Comparison of ENCODE assay signal across 26 cellular contexts in the genomic region with DNA sequence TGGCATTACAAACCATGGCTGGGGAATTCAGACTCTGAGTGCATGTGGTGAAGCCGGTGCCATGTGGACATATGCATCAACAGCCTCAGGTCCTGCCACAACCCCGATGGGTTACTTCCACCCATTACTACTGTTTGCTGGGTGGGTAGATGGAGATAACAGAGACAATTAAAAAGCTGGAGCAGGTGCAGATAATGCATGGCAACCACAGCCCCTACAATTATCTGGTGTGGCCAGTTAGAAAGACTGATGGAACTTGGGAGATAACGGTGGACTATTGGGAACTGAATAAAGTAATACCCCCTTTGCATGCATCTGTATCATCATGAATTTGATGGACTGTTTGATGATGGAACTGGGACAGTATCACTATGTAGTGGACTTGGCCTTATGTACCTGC. TPM values are rescaled to one million over a fixed set of nuclear protein-coding genes. Genes with fewer than 3 reads are reported as not detected.
A peak's percentile ranks its signal among the peaks of the same experiment; 100 is the strongest.
DNase-seq lines count a peak whose midpoint lies in the region; ATAC-seq, FAIRE-seq and TF ChIP-seq lines count a peak whose summit lies in the region.
"Had no signal": no experiment of that assay in that cellular context is flagged by ENCODE, and none has a peak within 500 bp of the region (broad histone marks: within the 10 kb centered on the region; RNA-seq: fewer than 3 reads in every experiment).

No MANE protein-coding gene starts in this region.

- TF ChIP-seq RAD21 in K562 (CRISPR knock-in tag; conservative IDR thresholded peaks at IDR 0.05 in 1 of 2, IDR thresholded peaks at IDR 0.05 in 1 of 2): no peak

- H3K4me3 ChIP-seq in Karpas-422 (ENCODE audit: low read length): no peak overlapping the region
- H3K4me3 ChIP-seq in LNCaP clone FGC (ENCODE audit: low read depth, low read length): 0 out of 2 replicates have a peak overlapping the region, but pooled peaks have one; percentile 3
- no peak overlapping the region for H3K4me3 ChIP-seq in K562
- H3K4me3 ChIP-seq: BLaER1 treated with 17β-estradiol and CSF1 and Interleukin-3, amounts not matched to agents 10 nM and 100 nM; HAP-1 had no signal

- no peaks in the 10 kb centered on the region for H3K36me3 ChIP-seq in Karpas-422 (ENCODE audit: insufficient read depth, low read length)
- no peaks in the 10 kb centered on the region for H3K36me3 ChIP-seq in K562 (ENCODE audit: control insufficient read depth, insufficient read depth, low read length)
- H3K36me3 ChIP-seq: BE2C, HAP-1 had no signal

- POLR2A ChIA-PET in K562 (lab: Yijun Ruan, JAX): no interaction called here

- no TSS peak for BruUV-seq in K562 (replicated peaks; lab: Mats Ljungman, UMichigan)

- in situ Hi-C loops in K562 (cut with MboI): no loop called here

- TF ChIP-seq CTCF in LNCaP clone FGC (IDR thresholded peaks at IDR 0.05; ENCODE audit: control insufficient read depth, extremely low read depth, insufficient read depth) (no peak), K562 (IDR thresholded peaks at IDR 0.05 in 2 of 3, conservative IDR thresholded peaks at IDR 0.05 in 1 of 3; ENCODE audit: insufficient read depth in 2 of 3, low read depth in 1 of 3, low read length in 3 of 3) (no peak)

- no peaks in the 10 kb centered on the region for H4K20me1 ChIP-seq in Karpas-422 (ENCODE audit: insufficient read depth, low read depth, low read length)
- no peaks in the 10 kb centered on the region for H4K20me1 ChIP-seq in K562 (replicated peaks; ENCODE audit: control insufficient read depth, insufficient read depth, low read length)
- H4K20me1 ChIP-seq: BLaER1 treated with 17β-estradiol and CSF1 and Interleukin-3, amounts not matched to agents 10 nM and 100 nM had no signal

- H3K4me1 ChIP-seq in Karpas-422 (ENCODE audit: low read length): peaks cover 11% of the 10 kb centered on the region
- peaks cover 10 to 38% of the 10 kb centered on the region in 2 experiments; a peak in 4 of 5 replicates for H3K4me1 ChIP-seq in K562 (replicated peaks in 1 of 2; ENCODE audit: control insufficient read depth in 2 of 2, insufficient read depth in 2 of 2, low read length in 2 of 2)
- H3K4me1 ChIP-seq: HAP-1 had no signal

- TF ChIP-seq EP300 in K562 (IDR thresholded peaks at IDR 0.05; ENCODE audit: low read length): peak; percentile 20; the same call in 1 of the 2 replicates

- H3K27ac ChIP-seq in Karpas-422 (ENCODE audit: low read length) (no peak overlapping the region), K562 (ENCODE audit: extremely low read depth, low read depth, low read length) (no peak overlapping the region)
- H3K27ac ChIP-seq: BLaER1 treated with 17β-estradiol and CSF1 and Interleukin-3, amounts not matched to agents 10 nM and 100 nM had no signal

- no peaks in the 10 kb centered on the region for H3K79me2 ChIP-seq in Karpas-422 (ENCODE audit: low read length)
- H3K79me2 ChIP-seq in K562 (ENCODE audit: control insufficient read depth, insufficient read depth, low read length): no peaks in the 10 kb centered on the region

- H3K9me1 ChIP-seq in K562 (ENCODE audit: control insufficient read depth, insufficient read depth, low read length): no peaks in the 10 kb centered on the region

- H3K4me2 ChIP-seq in Karpas-422 (ENCODE audit: low read depth, low read length, poor library complexity, severe bottlenecking) (no peak overlapping the region), K562 (ENCODE audit: insufficient read depth, low read length) (no peak overlapping the region)
- H3K4me2 ChIP-seq: BLaER1 treated with 17β-estradiol and CSF1 and Interleukin-3, amounts not matched to agents 10 nM and 100 nM had no signal

- H3K9ac ChIP-seq in Karpas-422 (ENCODE audit: low read length): no peak overlapping the region
- no peak overlapping the region for H3K9ac ChIP-seq in K562 (ENCODE audit: insufficient read depth in 1 of 2, low read depth in 2 of 2, low read length in 2 of 2)
- H3K9ac ChIP-seq: BLaER1 treated with 17β-estradiol and CSF1 and Interleukin-3, amounts not matched to agents 10 nM and 100 nM had no signal

- peaks cover 3% of the 10 kb centered on the region; the same call in 1 of the 2 replicates for H3K9me3 ChIP-seq in Karpas-422 (ENCODE audit: low read length)
- H3K9me3 ChIP-seq in K562 (replicated peaks; ENCODE audit: control insufficient read depth, insufficient read depth, low read depth, low read length): peaks cover 48% of the 10 kb centered on the region
- H3K9me3 ChIP-seq: BE2C had no signal

- H2AFZ ChIP-seq in Karpas-422 (ENCODE audit: low read length) (no peak overlapping the region), K562 (ENCODE audit: low read depth, low read length) (no peak overlapping the region)

- no peaks in the 10 kb centered on the region; the same call in 1 of the 2 replicates for H3K27me3 ChIP-seq in Karpas-422 (ENCODE audit: low read length)
- no peaks in the 10 kb centered on the region for H3K27me3 ChIP-seq in K562 (ENCODE audit: control insufficient read depth in 2 of 2, insufficient read depth in 2 of 2, low read length in 2 of 2)
- H3K27me3 ChIP-seq: BE2C; BLaER1 treated with 17β-estradiol and CSF1 and Interleukin-3, amounts not matched to agents 10 nM and 100 nM had no signal

- CTCF ChIA-PET in K562 (lab: Yijun Ruan, JAX; ENCODE audit: low intra/inter-chr PET ratio): no interaction called here

- no peak for FAIRE-seq in K562 (lab: Jason Lieb, UNC)
- FAIRE-seq: A204.1, GM12891, GM18507, H54 had no signal

- ATAC-seq in K562 (no peak), GM18868 (IDR thresholded peaks at IDR 0.05; ENCODE audit: unreplicated experiment) (no peak), HG02759 (IDR thresholded peaks at IDR 0.05; ENCODE audit: unreplicated experiment) (no peak)

- WGBS in K562 (ENCODE audit: insufficient coverage, low coverage, missing lambda C conversion rate): 47% methylated on average over 3 of the region's 3 CpGs

- intact Hi-C loops in K562 (cut with micrococcal nuclease): no loop called here

- no peak for TF ChIP-seq POLR2A in K562 (conservative IDR thresholded peaks at IDR 0.05)

- H3K9me2 ChIP-seq in Karpas-422 (replicated peaks; ENCODE audit: insufficient read depth, low read length): no peaks in the 10 kb centered on the region

- DNase-seq in Karpas-422 (peak; percentile 12), LNCaP clone FGC (ENCODE audit: low read depth) (no peak), NCI-H146 treated with DMSO at 0.1 percent for 48 hours (lab: John Stamatoyannopoulos, UW; ENCODE audit: unreplicated experiment) (peak; percentile 62), K562 (ENCODE audit: extremely low read depth in 1 of 4, low spot score in 3 of 4) (no peak), A172 (ENCODE audit: low spot score) (no peak)
- DNase-seq: BE2C; Calu3; CD4-positive, alpha-beta T cell; CD8-positive, alpha-beta memory T cell; DMS53; DMS79 treated with DMSO at 0.1 percent for 48 hours; GF-D8; GOT3; HFFc6 had no signal

TF ChIP-seq in K562, 482 proteins besides CTCF, POLR2A, EP300 and RAD21 (continues in another document):
- peak; percentile 65 for TF ChIP-seq CBFA2T2 (conservative IDR thresholded peaks at IDR 0.05)
- TF ChIP-seq CBX5 (IDR thresholded peaks at IDR 0.05; ENCODE audit: borderline replicate concordance, low read depth): 0 out of 2 replicates have a peak, but pooled peaks have one; percentile 25

RNA-seq across cellular contexts. Expression of a gene that starts 21.6 kb away (rescaled TPM):
- total RNA-seq in Karpas-422 (2014; rRNA removed; shearing (Covaris generic); ENCODE audit: low replicate concordance): not detected in 2 replicates
- total RNA-seq in K562 (2011; cell fraction: chromatin; rRNA removed; ENCODE audit: low replicate concordance): 66.8 and 209 TPM in 2 replicates
- total RNA-seq in K562 (2011; cell fraction: nucleolus; rRNA removed): 115 and 150 TPM in 2 replicates
- 67.9 and 80.6 TPM in 2 replicates for total RNA-seq in K562 (2011; cell fraction: nucleoplasm; rRNA removed)
- total RNA-seq in K562 (2014; rRNA removed) (15.9 and 23.8 TPM in 2 replicates), K562 (2014; rRNA removed; fragmentation: Illumina TruSeq; extraction: Trizol) (4.3 and 6.3 TPM in 2 replicates), K562 (2015; rRNA removed; fragmentation: Illumina TruSeq; extraction: Trizol) (15.3 and 15.4 TPM in 2 replicates), K562 (2021) (30.4 and 31.7 TPM in 2 replicates)
- polyA plus RNA-seq in K562 (2011; rRNA removed) (37.4 and 45.4 TPM in 2 replicates), K562 (2014; fragmentation: Illumina TruSeq; extraction: Trizol) (20.3 and 24.1 TPM in 2 replicates), K562 (2014; fragmentation: Nextera tagmentation; extraction: Ambion mirVana) (under 1 TPM; 0.04 to 0.27 TPM), K562 (2014; rRNA removed) (32.7 and 35.9 TPM in 2 replicates)
- 27.2 and 39.3 TPM in 2 replicates for polyA plus RNA-seq in K562 (2011; cell fraction: cytosol; rRNA removed)
- 187 and 443 TPM in 2 replicates for polyA plus RNA-seq in K562 (2011; cell fraction: nucleus; rRNA removed)
- polyA plus RNA-seq in K562 (2012): 30.9 and 86.2 TPM in 2 replicates
- polyA minus RNA-seq in K562 (2011; rRNA and poly(A)+ RNA removed): 8.4 and 15.8 TPM in 2 replicates
- 15.8 and 16.4 TPM in 2 replicates for polyA minus RNA-seq in K562 (2011; cell fraction: cytosol; rRNA and poly(A)+ RNA removed)
- polyA minus RNA-seq in K562 (2011; cell fraction: nucleus; rRNA and poly(A)+ RNA removed): 55.8 and 81.5 TPM in 2 replicates
- 0.31 TPM in 1 of 2 replicates, not detected in the other for total RNA-seq in A172 (2014; rRNA removed; shearing (Covaris generic))
- total RNA-seq: CD4-positive, alpha-beta T cell; CD8-positive, alpha-beta memory T cell had no signal
- polyA plus RNA-seq: CD14-positive monocyte had no signal

RNA-seq across cellular contexts. Expression of a gene that starts 48.2 kb away (rescaled TPM):
- 0.26 and 1.5 TPM in 2 replicates for total RNA-seq in Karpas-422 (2014; rRNA removed; shearing (Covaris generic); ENCODE audit: low replicate concordance)
- 4.3 and 18.7 TPM in 2 replicates for total RNA-seq in K562 (2011; cell fraction: chromatin; rRNA removed; ENCODE audit: low replicate concordance)
- 12.1 and 22.3 TPM in 2 replicates for total RNA-seq in K562 (2011; cell fraction: nucleolus; rRNA removed)
- 11.3 and 24.4 TPM in 2 replicates for total RNA-seq in K562 (2011; cell fraction: nucleoplasm; rRNA removed)
- total RNA-seq in K562 (2014; rRNA removed): 4.9 and 5.3 TPM in 2 replicates
- 4.3 and 5.4 TPM in 2 replicates for total RNA-seq in K562 (2014; rRNA removed; fragmentation: Illumina TruSeq; extraction: Trizol)
- 6.4 and 7.9 TPM in 2 replicates for total RNA-seq in K562 (2015; rRNA removed; fragmentation: Illumina TruSeq; extraction: Trizol)
- total RNA-seq in K562 (2021): 8.6 and 9.0 TPM in 2 replicates
- 0.84 and 4.3 TPM in 2 replicates for polyA plus RNA-seq in K562 (2011; rRNA removed)
- 0.52 and 10.6 TPM in 2 replicates for polyA plus RNA-seq in K562 (2011; cell fraction: cytosol; rRNA removed)
- 1.3 and 11.4 TPM in 2 replicates for polyA plus RNA-seq in K562 (2011; cell fraction: nucleus; rRNA removed)
- 21.1 and 32.3 TPM in 2 replicates for polyA plus RNA-seq in K562 (2012)
- polyA plus RNA-seq in K562 (2014; fragmentation: Illumina TruSeq; extraction: Trizol): 6.4 and 10.7 TPM in 2 replicates
- 1 to 10 TPM; 6.3 to 7.4 TPM for polyA plus RNA-seq in K562 (2014; fragmentation: Nextera tagmentation; extraction: Ambion mirVana)
- 3.2 and 3.8 TPM in 2 replicates for polyA plus RNA-seq in K562 (2014; rRNA removed)
- polyA minus RNA-seq in K562 (2011; rRNA and poly(A)+ RNA removed): 0.45 and 13.7 TPM in 2 replicates
- 12.9 TPM in 1 of 2 replicates, not detected in the other for polyA minus RNA-seq in K562 (2011; cell fraction: cytosol; rRNA and poly(A)+ RNA removed)
- 0.44 and 3.0 TPM in 2 replicates for polyA minus RNA-seq in K562 (2011; cell fraction: nucleus; rRNA and poly(A)+ RNA removed)
- not detected in 2 replicates for total RNA-seq in A172 (2014; rRNA removed; shearing (Covaris generic))
- total RNA-seq: Calu3, Daoy, G401, HFFc6 had no signal
- polyA plus RNA-seq: AG04450 had no signal

Comparison
In these comparisons a context has a peak if more than half of its experiments do, and no peak if none do; other contexts are left out.
1. DNase-seq: peak in Karpas-422 (single experiment) and NCI-H146 treated with DMSO at 0.1 percent for 48 hours (single experiment); none in LNCaP clone FGC (single experiment), K562 (0 of 4) and A172 (single experiment).